Comparison of ENCODE assay signal across 1 cellular context in the genomic region with DNA sequence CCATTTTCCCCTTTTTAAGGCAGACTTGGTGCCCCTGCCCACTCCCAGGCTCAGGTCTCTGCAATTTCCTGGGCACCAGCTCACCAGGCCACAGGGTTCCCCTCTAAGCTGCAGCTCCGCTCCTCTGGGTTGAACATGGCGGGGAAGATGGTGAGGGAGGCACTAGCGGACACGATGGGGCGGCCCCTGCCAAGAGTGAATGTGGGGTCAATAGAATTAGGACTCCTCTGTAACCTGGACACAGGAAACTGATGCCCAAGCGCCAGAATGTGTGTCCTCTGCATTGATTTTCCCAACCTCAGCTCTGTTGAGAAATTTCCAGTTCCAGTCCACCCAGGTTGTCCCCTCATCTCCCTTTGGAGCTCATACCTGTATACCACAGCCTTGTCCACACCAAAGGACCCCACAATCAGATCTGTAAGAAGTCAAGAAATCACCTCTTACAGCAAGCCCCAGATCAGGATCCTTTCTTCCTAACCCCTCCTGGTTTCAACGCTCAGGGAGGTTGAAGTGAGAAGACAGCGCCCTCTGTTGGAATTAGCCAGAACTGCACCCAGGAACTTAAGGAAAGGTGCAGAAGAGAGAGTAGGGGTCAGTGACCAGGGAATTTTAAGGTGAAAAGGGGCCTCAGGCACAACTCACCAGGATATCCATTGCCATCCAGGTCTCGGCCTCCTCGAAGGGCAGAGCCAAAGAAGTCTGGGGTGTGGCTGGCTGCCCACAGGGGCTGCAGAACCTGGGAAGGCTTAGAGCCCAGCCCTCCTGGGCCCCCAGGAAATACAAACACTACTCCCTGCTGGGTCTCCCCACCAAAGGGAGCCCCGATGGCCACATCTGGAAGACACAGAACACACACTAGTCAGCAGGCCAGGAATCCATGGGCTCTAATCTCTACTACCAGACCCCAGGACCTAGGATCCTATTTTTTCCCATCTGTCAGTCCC.
TF ChIP-seq lines count a peak whose summit lies in the region.

No MANE protein-coding gene starts in this region.

TF ChIP-seq in endothelial cell of umbilical vein, 7 proteins besides CTCF, POLR2A, EP300 and RAD21:
- TF ChIP-seq POLR2AphosphoS5 (IDR thresholded peaks at IDR 0.05; ENCODE audit: insufficient read depth, low read depth, low read length) = no peak
- no peak for TF ChIP-seq EZH2 (IDR thresholded peaks at IDR 0.05; ENCODE audit: borderline replicate concordance, low read depth, low read length, severe bottlenecking)
- no peak for TF ChIP-seq JUN (IDR thresholded peaks at IDR 0.05; ENCODE audit: borderline replicate concordance, insufficient read depth, insufficient read length, low read depth)
- TF ChIP-seq, protein P1, sequence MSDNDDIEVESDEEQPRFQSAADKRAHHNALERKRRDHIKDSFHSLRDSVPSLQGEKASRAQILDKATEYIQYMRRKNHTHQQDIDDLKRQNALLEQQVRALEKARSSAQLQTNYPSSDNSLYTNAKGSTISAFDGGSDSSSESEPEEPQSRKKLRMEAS (IDR thresholded peaks at IDR 0.05; ENCODE audit: insufficient read depth, insufficient read length) = no peak
